10 cellular contexts compared by ENCODE assay signal in the genomic region with DNA sequence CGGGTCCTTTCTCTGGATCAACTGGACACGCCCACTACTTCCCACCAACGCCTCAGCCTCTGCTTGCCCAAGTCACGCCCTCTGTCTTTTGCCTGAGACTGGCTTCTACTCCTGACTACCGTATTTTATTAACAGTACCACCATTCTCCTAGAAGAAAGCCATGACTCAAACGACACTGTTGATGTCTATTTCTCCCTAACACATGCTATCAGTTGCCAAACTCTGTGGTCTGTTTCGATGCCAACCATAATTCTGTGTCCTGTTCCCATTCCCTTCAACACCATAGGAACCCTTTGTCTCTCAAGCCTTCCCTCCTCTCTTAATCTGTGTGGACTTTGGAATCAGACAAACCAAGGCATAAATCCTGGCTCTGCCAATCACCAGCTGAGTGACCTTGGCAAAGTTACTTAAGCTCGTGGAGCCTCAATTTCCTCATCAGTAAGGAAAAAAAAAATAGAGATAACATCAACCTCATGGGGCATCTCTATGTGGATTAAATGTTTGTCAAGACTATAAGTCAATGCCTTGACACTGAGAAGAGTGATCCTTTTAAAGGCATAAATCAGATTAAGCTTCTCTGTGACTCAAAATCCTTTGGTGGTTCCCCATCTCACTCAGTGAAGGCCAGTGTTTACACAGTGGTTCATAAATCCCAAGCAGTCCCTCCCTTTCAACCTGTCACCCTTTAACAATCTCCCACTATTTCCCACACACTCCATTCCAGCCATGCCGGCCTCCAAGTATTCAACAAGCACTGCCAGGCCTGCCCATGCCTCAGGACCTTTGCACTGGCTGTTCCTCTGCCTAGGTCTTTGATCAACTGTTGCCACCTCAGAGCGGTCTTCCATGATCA. TPM values are rescaled to one million over a fixed set of nuclear protein-coding genes. Genes with fewer than 3 reads are reported as not detected.
DNase-seq lines count a peak whose midpoint lies in the region; ATAC-seq, FAIRE-seq and TF ChIP-seq lines count a peak whose summit lies in the region.
"Had no signal": no experiment of that assay in that cellular context is flagged by ENCODE, and none has a peak within 500 bp of the region (broad histone marks: within the 10 kb centered on the region; RNA-seq: fewer than 3 reads in every experiment).

No MANE protein-coding gene starts in this region.

- H3K4me1 ChIP-seq in osteoblast (ENCODE audit: insufficient read depth, low read length): peaks cover 31% of the 10 kb centered on the region

- H3K79me2 ChIP-seq in osteoblast (ENCODE audit: insufficient read depth, low read length): peaks cover 20% of the 10 kb centered on the region

- no peaks in the 10 kb centered on the region for H3K27me3 ChIP-seq in bronchial epithelial cell (ENCODE audit: control insufficient read depth, insufficient read depth, low read length)
- no peaks in the 10 kb centered on the region for H3K27me3 ChIP-seq in osteoblast (ENCODE audit: insufficient read depth, low read length)

- peaks cover 40% of the 10 kb centered on the region for H4K20me1 ChIP-seq in osteoblast (ENCODE audit: insufficient read depth, low read length)

- H3K36me3 ChIP-seq in bronchial epithelial cell (ENCODE audit: control insufficient read depth, insufficient read depth, low read length): peaks cover 5% of the 10 kb centered on the region
- H3K36me3 ChIP-seq in osteoblast (ENCODE audit: insufficient read depth, low read length): peaks cover 5% of the 10 kb centered on the region

- H3K27ac ChIP-seq in osteoblast (ENCODE audit: low read depth, low read length): peak overlapping the region; percentile 88

- DNase-seq in ELR (ENCODE audit: low read depth) (peak; percentile 77), NCI-H510A treated with DMSO at 0.1 percent for 48 hours (lab: John Stamatoyannopoulos, UW) (peak; percentile 48), bronchial epithelial cell (ENCODE audit: low read depth) (peak; percentile 81), osteoblast (ENCODE audit: insufficient read length, low spot score, missing footprints) (peak; percentile 83), NCI-H2196 (lab: John Stamatoyannopoulos, UW; ENCODE audit: unreplicated experiment) (no peak)
- DNase-seq in stimulated activated CD4-positive, alpha-beta T cell treated with anti-CD3 and anti-CD28 coated beads, Interleukin-12 subunit alpha, Interleukin-12 subunit beta, amount 100 ng/mL, for 4 hours: no peak
- no peak for DNase-seq in stimulated activated CD4-positive, alpha-beta T cell treated with anti-CD3 and anti-CD28 coated beads, Interleukin-4, amount 100 ng/mL, for 1 hour
- DNase-seq: anterior cingulate cortex, NCI-H187 treated with DMSO at 0.1 percent for 48 hours had no signal

- no peak for ATAC-seq in GM21515 (IDR thresholded peaks at IDR 0.05; ENCODE audit: unreplicated experiment)

- TF ChIP-seq CTCF in bronchial epithelial cell (IDR thresholded peaks at IDR 0.05; ENCODE audit: insufficient read depth, low read length, severe bottlenecking) (no peak), osteoblast (IDR thresholded peaks at IDR 0.05; ENCODE audit: extremely low read depth, low read depth, low read length) (no peak)

- no peaks in the 10 kb centered on the region for H3K9me3 ChIP-seq in osteoblast (ENCODE audit: low read depth, low read length)

- H2AFZ ChIP-seq in osteoblast (ENCODE audit: low read length): peak overlapping the region; percentile 18

- peak overlapping the region; percentile 69 for H3K4me2 ChIP-seq in osteoblast (ENCODE audit: insufficient read depth, low read length)

- H3K4me3 ChIP-seq in bronchial epithelial cell (ENCODE audit: low read depth, low read length) (no peak overlapping the region), osteoblast (ENCODE audit: insufficient read depth, low read length) (no peak overlapping the region)

- FAIRE-seq in bronchial epithelial cell (lab: Jason Lieb, UNC): no peak

RNA-seq across cellular contexts. Expression of gene ERN1, which starts 45.6 kb away (rescaled TPM):
- total RNA-seq in bronchial epithelial cell: 22.1 and 35.2 TPM in 2 replicates
- 12.1 and 12.7 TPM in 2 replicates for total RNA-seq in osteoblast

Comparison
In these comparisons a context has a peak if more than half of its experiments do, and no peak if none do; other contexts are left out.
1. DNase-seq: peak in ELR (single experiment), NCI-H510A treated with DMSO at 0.1 percent for 48 hours (single experiment), bronchial epithelial cell (single experiment) and osteoblast (single experiment); none in NCI-H2196 (single experiment), stimulated activated CD4-positive, alpha-beta T cell treated with anti-CD3 and anti-CD28 coated beads, Interleukin-12 subunit alpha, Interleukin-12 subunit beta, amount 100 ng/mL, for 4 hours (single experiment) and stimulated activated CD4-positive, alpha-beta T cell treated with anti-CD3 and anti-CD28 coated beads, Interleukin-4, amount 100 ng/mL, for 1 hour (single experiment).